8 cellular contexts compared by ENCODE assay signal in the genomic region with DNA sequence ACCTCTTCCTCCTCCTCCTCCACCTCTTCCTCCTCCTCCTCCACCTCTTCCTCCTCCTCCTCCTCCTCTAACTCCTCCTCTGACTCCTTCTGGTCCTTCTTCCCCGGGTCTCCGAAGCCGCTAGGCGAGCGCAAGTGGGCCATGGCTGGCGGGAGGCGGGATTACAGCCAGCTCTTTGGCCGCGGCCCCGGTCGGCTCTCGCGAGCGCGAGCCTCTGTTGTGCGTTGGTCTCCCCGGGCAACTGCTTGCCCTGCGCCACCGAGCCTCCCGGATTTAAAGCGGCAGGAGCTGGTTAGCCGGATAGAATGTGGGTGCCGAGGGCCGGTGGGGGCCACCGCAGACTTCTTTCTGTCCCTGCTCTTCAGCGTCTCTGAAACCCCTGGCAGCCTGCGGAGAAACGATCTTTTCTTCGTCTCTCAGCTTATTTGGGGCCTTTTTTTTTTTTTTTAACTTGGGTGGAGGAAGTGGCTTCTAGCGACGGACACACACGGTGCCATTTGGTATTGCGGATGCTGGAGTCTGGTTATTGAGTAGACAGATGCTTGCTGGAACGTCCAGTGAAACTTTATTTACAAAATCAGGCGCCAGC. TPM values are rescaled to one million over a fixed set of nuclear protein-coding genes. Genes with fewer than 3 reads are reported as not detected.
A peak's percentile ranks its signal among the peaks of the same experiment; 100 is the strongest.
DNase-seq lines count a peak whose midpoint lies in the region; ATAC-seq lines count a peak whose summit lies in the region.

TSS of gene ERICH6 (minus strand) at position 165 of the 589 bp plus-strand sequence. CDS start at position 143, 22 bp downstream.

- no peaks in the 10 kb centered on the region for H3K27me3 ChIP-seq in CD8-positive, alpha-beta memory T cell (ENCODE audit: insufficient read depth, low read length, poor library complexity, severe bottlenecking)
- H3K27me3 ChIP-seq in effector memory CD4-positive, alpha-beta T cell (replicated peaks; ENCODE audit: control insufficient read depth, insufficient read depth, low read length, poor library complexity, severe bottlenecking) = no peaks in the 10 kb centered on the region

- peaks cover 0 to 4% (median 0%) of the 10 kb centered on the region in 5 donors for H3K9me3 Mint-ChIP-seq in CD8-positive, alpha-beta memory T cell
- H3K9me3 Mint-ChIP-seq in memory B cell = peaks cover 2% of the 10 kb centered on the region

- DNase-seq in CD8-positive, alpha-beta memory T cell = peak; percentile 61 to 86 (median 80)
- DNase-seq in NCI-H82 (lab: John Stamatoyannopoulos, UW) (peak; percentile 93), memory B cell (ENCODE audit: low spot score in 2 of 2) (peak; percentile 84 to 86)
- peak; percentile 35 to 69 for DNase-seq in activated CD8-positive, alpha-beta memory T cell treated with anti-CD3 and anti-CD28 coated beads for 1 hour (ENCODE audit: extremely low read depth in 1 of 2, low read depth in 1 of 2)
- peak; percentile 58 to 67 (median 58) for DNase-seq in effector memory CD4-positive, alpha-beta T cell
- DNase-seq in stimulated activated CD8-positive, alpha-beta memory T cell treated with anti-CD3 and anti-CD28 coated beads, Interleukin-12 subunit alpha, Interleukin-12 subunit beta, amount 100 ng/mL, for 24 hours (ENCODE audit: extremely low read depth) = peak; percentile 58

- ATAC-seq in GM19452 (IDR thresholded peaks at IDR 0.05; ENCODE audit: unreplicated experiment) (peak; percentile 99), HG03575 (IDR thresholded peaks at IDR 0.05; ENCODE audit: extremely low read depth, insufficient number of reproducible peaks, low FRiP score, unreplicated experiment) (peak; percentile 78), memory B cell (ENCODE audit: low read depth) (peak; percentile 93)

- H3K36me3 ChIP-seq in CD8-positive, alpha-beta memory T cell (ENCODE audit: insufficient read depth, low read length) = peaks cover 3% of the 10 kb centered on the region
- no peaks in the 10 kb centered on the region for H3K36me3 ChIP-seq in effector memory CD4-positive, alpha-beta T cell (ENCODE audit: control insufficient read depth, insufficient read depth, low read length)

- peaks cover 0 to 11% of the 10 kb centered on the region in 2 donors for H3K27me3 Mint-ChIP-seq in CD8-positive, alpha-beta memory T cell
- H3K27me3 Mint-ChIP-seq in memory B cell = no peaks in the 10 kb centered on the region

- H3K4me3 Mint-ChIP-seq in CD8-positive, alpha-beta memory T cell = peak within 1 kb of the TSS; percentile 91 to 99 (median 97)
- H3K4me3 Mint-ChIP-seq in memory B cell = peak within 1 kb of the TSS; percentile 100

- H3K9me3 ChIP-seq in CD8-positive, alpha-beta memory T cell (ENCODE audit: low read length) = no peaks in the 10 kb centered on the region
- H3K9me3 ChIP-seq in effector memory CD4-positive, alpha-beta T cell (ENCODE audit: control insufficient read depth, low read length) = no peaks in the 10 kb centered on the region

- H3K4me1 Mint-ChIP-seq in CD8-positive, alpha-beta memory T cell = peaks cover 19 to 33% (median 20%) of the 10 kb centered on the region in 3 donors
- peaks cover 9% of the 10 kb centered on the region for H3K4me1 Mint-ChIP-seq in memory B cell

- CTCF ChIA-PET in CD8-positive, alpha-beta memory T cell (lab: Charles Lee) = interaction anchor here (0.7 to 2.0 kb wide), 11 partner anchors 13 to 175 kb away, joined by 3 to 10 read pairs (median 4); partner anchors contain the start of genes SELENOT and SIAH2

- H3K4me1 ChIP-seq in CD8-positive, alpha-beta memory T cell (ENCODE audit: insufficient read depth, low read length) = peaks cover 10% of the 10 kb centered on the region
- peaks cover 6% of the 10 kb centered on the region for H3K4me1 ChIP-seq in effector memory CD4-positive, alpha-beta T cell (ENCODE audit: control insufficient read depth, insufficient read depth, low read length, poor library complexity, severe bottlenecking)

- peak within 1 kb of the TSS; percentile 91 for H3K27ac ChIP-seq in CD8-positive, alpha-beta memory T cell (ENCODE audit: low read depth, low read length)
- peak within 1 kb of the TSS; percentile 80 for H3K27ac ChIP-seq in effector memory CD4-positive, alpha-beta T cell (ENCODE audit: insufficient read depth, low read length, poor library complexity, severe bottlenecking)

- H3K27ac Mint-ChIP-seq in CD8-positive, alpha-beta memory T cell = peak within 1 kb of the TSS; percentile 82 to 99 (median 98)
- peak within 1 kb of the TSS; percentile 99 for H3K27ac Mint-ChIP-seq in memory B cell

- POLR2A ChIA-PET in CD8-positive, alpha-beta memory T cell (lab: Charles Lee) = interaction anchor here (0.5 to 3.4 kb wide), 6 partner anchors 59 to 463 kb away, joined by 3 to 60 read pairs (median 6); partner anchors contain the start of genes EIF2A, SELENOT, SERP1 and SIAH2

- peak within 1 kb of the TSS; percentile 86 for H3K4me3 ChIP-seq in CD8-positive, alpha-beta memory T cell (ENCODE audit: low read length)
- H3K4me3 ChIP-seq in effector memory CD4-positive, alpha-beta T cell (ENCODE audit: insufficient read depth, low read depth, low read length, poor library complexity, severe bottlenecking) = peak within 1 kb of the TSS; percentile 84

- peaks cover 11 to 22% (median 22%) of the 10 kb centered on the region in 3 donors for H3K36me3 Mint-ChIP-seq in CD8-positive, alpha-beta memory T cell
- peaks cover 9% of the 10 kb centered on the region for H3K36me3 Mint-ChIP-seq in memory B cell

RNA-seq across cellular contexts. Expression of gene ERICH6, which starts in this region (rescaled TPM):
- total RNA-seq in CD8-positive, alpha-beta memory T cell = under 1 TPM in 1 of 2 experiments, not detected in 1; 0.39 TPM
- not detected for polyA plus RNA-seq in CD8-positive, alpha-beta memory T cell

Comparison
In these comparisons a context has a peak if more than half of its experiments do, and no peak if none do; other contexts are left out.
1. Peak in every context shown above with its lines: DNase-seq, ATAC-seq, H3K4me3 ChIP-seq and H3K27ac ChIP-seq.
2. Peak in DNase-seq, H3K4me3 ChIP-seq and H3K27ac ChIP-seq in CD8-positive, alpha-beta memory T cell; RNA of the gene not detected or under 1 TPM.